ENCODE assay signal across 11 cellular contexts in the genomic region with DNA sequence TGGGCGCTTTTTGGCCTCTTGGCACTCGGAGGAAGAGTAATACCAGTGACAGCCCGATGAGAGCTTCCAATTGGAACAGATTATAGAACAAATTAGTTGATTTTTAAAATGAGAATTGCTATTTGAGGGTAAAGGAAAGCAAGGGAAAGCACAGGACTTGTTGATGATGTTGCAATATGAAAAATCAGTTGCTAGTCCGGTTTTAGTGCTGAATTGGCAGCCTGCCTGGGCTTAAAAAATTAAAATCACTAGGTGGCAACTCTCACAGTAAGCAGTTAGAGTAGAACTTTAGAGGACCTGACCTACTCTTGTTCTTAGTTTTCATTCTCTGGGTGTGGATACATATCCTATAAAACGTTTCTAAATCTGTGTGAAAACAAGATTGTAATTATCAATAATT. TPM values are rescaled to one million over a fixed set of nuclear protein-coding genes. Genes with fewer than 3 reads are reported as not detected.
A peak's percentile ranks its signal among the peaks of the same experiment; 100 is the strongest.
DNase-seq lines count a peak whose midpoint lies in the region; ATAC-seq lines count a peak whose summit lies in the region.
"Had no signal": no experiment of that assay in that cellular context is flagged by ENCODE, and none has a peak within 500 bp of the region (broad histone marks: within the 10 kb centered on the region; RNA-seq: fewer than 3 reads in every experiment).

No MANE protein-coding gene starts in this region.

- DNase-seq in SIG-M5 treated with dmso at 0.1 percent for 504 hours (lab: John Stamatoyannopoulos, UW; ENCODE audit: unreplicated experiment) (peak; percentile 95), SIG-M5 (lab: John Stamatoyannopoulos, UW) (no peak), immature natural killer cell (no peak), NCI-H1930 (lab: John Stamatoyannopoulos, UW) (no peak)
- DNase-seq in activated CD8-positive, alpha-beta T cell treated with anti-CD3 and anti-CD28 coated beads, Interleukin-2, amount 10 ng/mL, durations not matched to agents 7 days and 5 days, result no peak
- DNase-seq in stimulated activated naive B cell treated with anti-CD40 and anti-IgM and Interleukin-4, amounts not matched to agents 10 μg/mL and 1 μg/mL and 100 μg/mL, for 72 hours, result no peak
- DNase-seq: left ventricle myocardium inferior had no signal

- H3K36me3 Mint-ChIP-seq in activated CD8-positive, alpha-beta T cell treated with anti-CD3 and anti-CD28 coated beads, Interleukin-2, amount 10 ng/mL, durations not matched to agents 7 days and 5 days (ENCODE audit: low read depth), result peaks cover 55% of the 10 kb centered on the region
- H3K36me3 Mint-ChIP-seq in immature natural killer cell, result peaks cover 8 to 26% (median 19%) of the 10 kb centered on the region in 3 donors
- H3K36me3 Mint-ChIP-seq in stimulated activated naive B cell treated with anti-CD40 and anti-IgM and Interleukin-4, amounts not matched to agents 10 μg/mL and 1 μg/mL and 100 μg/mL, for 72 hours, result peaks cover 36 to 50% of the 10 kb centered on the region in 2 donors

- no peaks in the 10 kb centered on the region for H3K27me3 Mint-ChIP-seq in activated CD8-positive, alpha-beta T cell treated with anti-CD3 and anti-CD28 coated beads, Interleukin-2, amount 10 ng/mL, durations not matched to agents 7 days and 5 days (ENCODE audit: low read depth)
- peaks cover 6 to 29% (median 18%) of the 10 kb centered on the region in 3 donors for H3K27me3 Mint-ChIP-seq in immature natural killer cell (ENCODE audit: low read depth in 3 of 3)
- no peaks in the 10 kb centered on the region for H3K27me3 Mint-ChIP-seq in stimulated activated naive B cell treated with anti-CD40 and anti-IgM and Interleukin-4, amounts not matched to agents 10 μg/mL and 1 μg/mL and 100 μg/mL, for 72 hours

- no peak for ATAC-seq in activated CD8-positive, alpha-beta T cell treated with anti-CD3 and anti-CD28 coated beads, Interleukin-2, amount 10 ng/mL, durations not matched to agents 7 days and 5 days
- ATAC-seq in stimulated activated naive B cell treated with anti-CD40 and anti-IgM and Interleukin-4, amounts not matched to agents 10 μg/mL and 1 μg/mL and 100 μg/mL, for 72 hours (replicated peaks), result no peak
- no peak for ATAC-seq in GM21576 (IDR thresholded peaks at IDR 0.05; ENCODE audit: unreplicated experiment)
- no peak for ATAC-seq in HG02623 (IDR thresholded peaks at IDR 0.05; ENCODE audit: unreplicated experiment)

- CTCF ChIA-PET in activated CD8-positive, alpha-beta T cell treated with anti-CD3 and anti-CD28 coated beads, Interleukin-2, amount 10 ng/mL, durations not matched to agents 7 days and 5 days (lab: Charles Lee), result interaction anchor here (1.2 kb wide), 1 partner anchor 14 kb away, joined by 4 read pairs; no protein-coding TSS in a partner anchor

- peaks cover 53% of the 10 kb centered on the region for H3K4me1 Mint-ChIP-seq in activated CD8-positive, alpha-beta T cell treated with anti-CD3 and anti-CD28 coated beads, Interleukin-2, amount 10 ng/mL, durations not matched to agents 7 days and 5 days (ENCODE audit: low read depth)
- H3K4me1 Mint-ChIP-seq in immature natural killer cell, result peaks cover 41 to 76% of the 10 kb centered on the region in 2 donors
- peaks cover 35 to 79% of the 10 kb centered on the region in 2 donors for H3K4me1 Mint-ChIP-seq in stimulated activated naive B cell treated with anti-CD40 and anti-IgM and Interleukin-4, amounts not matched to agents 10 μg/mL and 1 μg/mL and 100 μg/mL, for 72 hours

- H3K9me3 Mint-ChIP-seq in activated CD8-positive, alpha-beta T cell treated with anti-CD3 and anti-CD28 coated beads, Interleukin-2, amount 10 ng/mL, durations not matched to agents 7 days and 5 days (ENCODE audit: insufficient read depth), result no peaks in the 10 kb centered on the region
- no peaks in the 10 kb centered on the region for H3K9me3 Mint-ChIP-seq in immature natural killer cell
- no peaks in the 10 kb centered on the region for H3K9me3 Mint-ChIP-seq in stimulated activated naive B cell treated with anti-CD40 and anti-IgM and Interleukin-4, amounts not matched to agents 10 μg/mL and 1 μg/mL and 100 μg/mL, for 72 hours

- H3K4me3 Mint-ChIP-seq in activated CD8-positive, alpha-beta T cell treated with anti-CD3 and anti-CD28 coated beads, Interleukin-2, amount 10 ng/mL, durations not matched to agents 7 days and 5 days, result peak overlapping the region; percentile 88
- H3K4me3 Mint-ChIP-seq in immature natural killer cell, result peak overlapping the region; percentile 87 to 92 (median 89)
- H3K4me3 Mint-ChIP-seq in stimulated activated naive B cell treated with anti-CD40 and anti-IgM and Interleukin-4, amounts not matched to agents 10 μg/mL and 1 μg/mL and 100 μg/mL, for 72 hours, result peak overlapping the region; percentile 91 to 96

- POLR2A ChIA-PET in activated CD8-positive, alpha-beta T cell treated with anti-CD3 and anti-CD28 coated beads, Interleukin-2, amount 10 ng/mL, durations not matched to agents 7 days and 5 days (lab: Charles Lee), result no interaction called here

- H3K27ac Mint-ChIP-seq in activated CD8-positive, alpha-beta T cell treated with anti-CD3 and anti-CD28 coated beads, Interleukin-2, amount 10 ng/mL, durations not matched to agents 7 days and 5 days, result no peak overlapping the region
- H3K27ac Mint-ChIP-seq in immature natural killer cell, result peak overlapping the region; percentile 85 to 98 (median 95)
- H3K27ac Mint-ChIP-seq in stimulated activated naive B cell treated with anti-CD40 and anti-IgM and Interleukin-4, amounts not matched to agents 10 μg/mL and 1 μg/mL and 100 μg/mL, for 72 hours, result peak overlapping the region; percentile 14

RNA-seq across cellular contexts. Expression of a gene that starts 2.1 kb away (rescaled TPM):
- not detected for total RNA-seq in activated CD8-positive, alpha-beta T cell treated with anti-CD3 and anti-CD28 coated beads, Interleukin-2, amount 10 ng/mL, durations not matched to agents 7 days and 5 days
- 1 to 10 TPM in 1 of 3 donors, not detected in 2; 6.3 TPM for polyA plus RNA-seq in immature natural killer cell
- total RNA-seq: left ventricle myocardium inferior, RPMI7951 had no signal
- polyA plus RNA-seq: adipose tissue had no signal

RNA-seq across cellular contexts. Expression of a gene that starts 50.6 kb away (rescaled TPM):
- 10 to 100 TPM; 35.6 to 40.5 TPM for total RNA-seq in activated CD8-positive, alpha-beta T cell treated with anti-CD3 and anti-CD28 coated beads, Interleukin-2, amount 10 ng/mL, durations not matched to agents 7 days and 5 days
- polyA plus RNA-seq in immature natural killer cell, result 10 to 100 TPM in 1 of 3 donors, 1 to 10 TPM in 2; 5.5 to 11.3 (median 6.0) TPM

RNA-seq across cellular contexts. Expression of a gene that starts 50.7 kb away (rescaled TPM):
- 10 to 100 TPM; 88.9 to 91.7 TPM for total RNA-seq in activated CD8-positive, alpha-beta T cell treated with anti-CD3 and anti-CD28 coated beads, Interleukin-2, amount 10 ng/mL, durations not matched to agents 7 days and 5 days
- polyA plus RNA-seq in immature natural killer cell, result 100 to 1,000 TPM in 1 of 3 donors, 10 to 100 TPM in 2; 92.0 to 133 (median 98.0) TPM
